Comparison of ENCODE assay signal across 2 cellular contexts in genomic region chr16:19167710-19168172, GRCh38.
TF ChIP-seq lines count a peak whose summit lies in the region.

No MANE protein-coding gene starts in this region.

TF ChIP-seq in GM12891, 5 proteins besides CTCF, POLR2A, EP300 and RAD21:
- TF ChIP-seq PAX5 (IDR thresholded peaks at IDR 0.05; ENCODE audit: insufficient read depth, low read length, severe bottlenecking) (peak; percentile 81), SPI1 (IDR thresholded peaks at IDR 0.05; ENCODE audit: low read depth, low read length) (no peak)
TF ChIP-seq in GM12891: peak in this region for 1.

TF ChIP-seq in H1, 55 proteins besides CTCF, POLR2A, EP300 and RAD21:
- TF ChIP-seq TAF7 (optimal IDR thresholded peaks at IDR 0.05; ENCODE audit: borderline replicate concordance, low read depth, low read length) (peak; percentile 60), KDM1A (IDR thresholded peaks at IDR 0.05; ENCODE audit: borderline replicate concordance, low read length) (peak; percentile 60; the same call in 1 of the 2 replicates), CREB1 (IDR thresholded peaks at IDR 0.05) (peak; percentile 46; the same call in 1 of the 2 replicates), HDAC2 (IDR thresholded peaks at IDR 0.05; ENCODE audit: borderline replicate concordance in 1 of 2, low read depth in 2 of 2, low read length in 2 of 2) (peak; percentile 79 to 91; a peak in 2 of 4 replicates), SP1 (IDR thresholded peaks at IDR 0.05; ENCODE audit: low read depth, low read length) (no peak), TAF1 (IDR thresholded peaks at IDR 0.05; ENCODE audit: low read depth, low read length) (peak; percentile 22; the same call in 1 of the 2 replicates), SUZ12 (IDR thresholded peaks at IDR 0.05; ENCODE audit: low read length) (peak; percentile 15; the same call in 1 of the 2 replicates), SIN3A (conservative IDR thresholded peaks at IDR 0.05 in 1 of 2, IDR thresholded peaks at IDR 0.05 in 1 of 2; ENCODE audit: low read depth in 1 of 2, low read length in 2 of 2) (peak in 1 of 2 experiments; percentile 66; a peak in 1 of 4 replicates), BACH1 (IDR thresholded peaks at IDR 0.05; ENCODE audit: low read length) (peak; percentile 94), EGR1 (IDR thresholded peaks at IDR 0.05; ENCODE audit: borderline replicate concordance, low read depth, low read length) (peak; percentile 45; the same call in 1 of the 2 replicates), GABPA (IDR thresholded peaks at IDR 0.05; ENCODE audit: borderline replicate concordance, insufficient read depth, low read length) (peak; percentile 72; the same call in 1 of the 2 replicates), FOSL1 (IDR thresholded peaks at IDR 0.05; ENCODE audit: insufficient read depth, low read depth, low read length) (0 out of 2 replicates have a peak, but pooled peaks have one; percentile 59), KDM4A (IDR thresholded peaks at IDR 0.05; ENCODE audit: low read depth, low read length, severe bottlenecking) (peak; percentile 74), GTF2F1 (IDR thresholded peaks at IDR 0.05; ENCODE audit: borderline replicate concordance, low read depth, low read length) (no peak), SP4 (IDR thresholded peaks at IDR 0.05; ENCODE audit: low read length) (no peak), TBP (IDR thresholded peaks at IDR 0.05; ENCODE audit: low read depth, low read length) (0 out of 2 replicates have a peak, but pooled peaks have one; percentile 11), TCF12 (IDR thresholded peaks at IDR 0.05; ENCODE audit: low read depth, low read length) (0 out of 2 replicates have a peak, but pooled peaks have one; percentile 11), NRF1 (IDR thresholded peaks at IDR 0.05; ENCODE audit: low read depth, low read length) (no peak), SP2 (IDR thresholded peaks at IDR 0.05; ENCODE audit: low read length) (no peak), SIX5 (IDR thresholded peaks at IDR 0.05; ENCODE audit: low read depth, low read length) (no peak)
- TF ChIP-seq, protein P1, sequence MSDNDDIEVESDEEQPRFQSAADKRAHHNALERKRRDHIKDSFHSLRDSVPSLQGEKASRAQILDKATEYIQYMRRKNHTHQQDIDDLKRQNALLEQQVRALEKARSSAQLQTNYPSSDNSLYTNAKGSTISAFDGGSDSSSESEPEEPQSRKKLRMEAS (IDR thresholded peaks at IDR 0.05): peak; percentile 83
